Comparison of ENCODE assay signal across 1 cellular context in genomic region chr19:4638330-4638729, GRCh38.
A peak's percentile ranks its signal among the peaks of the same experiment; 100 is the strongest.
TF ChIP-seq lines count a peak whose summit lies in the region.

No MANE protein-coding gene starts in this region.

TF ChIP-seq in K562, 482 proteins besides CTCF, POLR2A, EP300 and RAD21:
- TF ChIP-seq NR3C1 (CRISPR knock-in tag; IDR thresholded peaks at IDR 0.05) (no peak), IRF2 (CRISPR knock-in tag; IDR thresholded peaks at IDR 0.05) (no peak), ZNF740 (CRISPR knock-in tag; IDR thresholded peaks at IDR 0.05) (no peak), ZNF740 (tag; IDR thresholded peaks at IDR 0.05) (no peak), ZMIZ1 (IDR thresholded peaks at IDR 0.05; ENCODE audit: low read depth in 2 of 2, low read length in 2 of 2) (no peak), NCOA2 (IDR thresholded peaks at IDR 0.05; ENCODE audit: partially characterized antibody in 2 of 2) (no peak), POLR2AphosphoS5 (IDR thresholded peaks at IDR 0.05; ENCODE audit: control insufficient read depth, insufficient read depth, low read depth, low read length) (no peak), RERE (CRISPR knock-in tag; IDR thresholded peaks at IDR 0.05; ENCODE audit: borderline replicate concordance) (no peak), ERF (CRISPR knock-in tag; IDR thresholded peaks at IDR 0.05) (no peak), ZNF830 (CRISPR knock-in tag; IDR thresholded peaks at IDR 0.05) (no peak), XRCC5 (IDR thresholded peaks at IDR 0.05; ENCODE audit: low read depth, low read length) (no peak), ZC3H11A (IDR thresholded peaks at IDR 0.05; ENCODE audit: low read depth, low read length) (no peak), NEUROD1 (IDR thresholded peaks at IDR 0.05; ENCODE audit: borderline replicate concordance, low read depth, low read length, partially characterized antibody) (no peak), ZNF512 (tag; IDR thresholded peaks at IDR 0.05) (peak; percentile 66), CHCHD3 (CRISPR knock-in tag; IDR thresholded peaks at IDR 0.05) (no peak), ZFX (CRISPR knock-in tag; IDR thresholded peaks at IDR 0.05) (peak; percentile 74), FOXA3 (CRISPR knock-in tag; conservative IDR thresholded peaks at IDR 0.05 in 1 of 2, IDR thresholded peaks at IDR 0.05 in 1 of 2) (0 out of 4 replicates have a peak, but pooled peaks of 1 of the 2 experiments have one; percentile 5), PCBP2 (IDR thresholded peaks at IDR 0.05; ENCODE audit: low read depth, low read length, poor library complexity, severe bottlenecking) (no peak), PTRF (tag; IDR thresholded peaks at IDR 0.05) (no peak), C11orf30 (IDR thresholded peaks at IDR 0.05; ENCODE audit: low read depth) (no peak), ILF3 (IDR thresholded peaks at IDR 0.05; ENCODE audit: borderline replicate concordance) (no peak), OTX1 (CRISPR knock-in tag; IDR thresholded peaks at IDR 0.05) (no peak), MIER1 (IDR thresholded peaks at IDR 0.05; ENCODE audit: low read depth) (no peak), GATAD2B (IDR thresholded peaks at IDR 0.05; ENCODE audit: borderline replicate concordance) (no peak), RBFOX2 (IDR thresholded peaks at IDR 0.05; ENCODE audit: low read depth, low read length) (peak; percentile 28; the same call in 1 of the 2 replicates), TAF1 (IDR thresholded peaks at IDR 0.05; ENCODE audit: control insufficient read depth, extremely low read depth, insufficient read depth, low read length, severe bottlenecking) (peak; percentile 10), CBFA2T2 (conservative IDR thresholded peaks at IDR 0.05) (no peak), THRB (CRISPR knock-in tag; conservative IDR thresholded peaks at IDR 0.05) (no peak), POLR2G (IDR thresholded peaks at IDR 0.05; ENCODE audit: low read depth, low read length) (peak; percentile 22; the same call in 1 of the 2 replicates), TCF7 (IDR thresholded peaks at IDR 0.05; ENCODE audit: borderline replicate concordance) (no peak), ZNF217 (CRISPR knock-in tag; IDR thresholded peaks at IDR 0.05) (no peak)
